ENCODE assay signal across 37 cellular contexts in genomic region chr11:17763244-17763643, GRCh38. TPM values are rescaled to one million over a fixed set of nuclear protein-coding genes. Genes with fewer than 3 reads are reported as not detected.
"Had no signal": no experiment of that assay in that cellular context is flagged by ENCODE, and none has a peak within 500 bp of the region (broad histone marks: within the 10 kb centered on the region; RNA-seq: fewer than 3 reads in every experiment).

No MANE protein-coding gene starts in this region.

- FAIRE-seq: bronchial epithelial cell, TTC549 had no signal

- ATAC-seq: activated CD8-positive, alpha-beta T cell treated with anti-CD3 and anti-CD28 coated beads for 36 hours; activated naive CD8-positive, alpha-beta T cell treated with anti-CD3 and anti-CD28 coated beads, Interleukin-2, amount 50 U/mL, for 24 hours; activated T-cell treated with anti-CD3 and anti-CD28 coated beads, Interleukin-2, amount 50 U/mL, for 72 hours had no signal

- DNase-seq: activated B cell treated with CpG ODN at 0.5 μM for 24 hours; activated CD4-positive, alpha-beta memory T cell treated with anti-CD3 and anti-CD28 coated beads for 36 hours; activated CD4-positive, alpha-beta T cell treated with anti-CD3 and anti-CD28 coated beads for 4 hours; activated CD4-positive, alpha-beta T cell treated with anti-CD3 and anti-CD28 coated beads, Interleukin-2, amount 10 ng/mL, durations not matched to agents 24 days and 14 days; activated CD4-positive, alpha-beta T cell treated with anti-CD3 and anti-CD28 coated beads, Interleukin-2, amount 50 U/mL, for 1 hour; activated CD4-positive, alpha-beta T cell treated with anti-CD3 and anti-CD28 coated beads, Interleukin-2, amount 50 U/mL, for 4 hours; activated CD4-positive, CD25-positive, alpha-beta regulatory T cell treated with anti-CD3 and anti-CD28 coated beads, Interleukin-2, amount 50 U/mL, for 72 hours; activated CD8-positive, alpha-beta memory T cell treated with anti-CD3 and anti-CD28 coated beads, Interleukin-2, amount 50 U/mL, for 4 hours; activated CD8-positive, alpha-beta T cell treated with anti-CD3 and anti-CD28 coated beads for 36 hours; activated effector memory CD4-positive, alpha-beta T cell treated with Interleukin-2 at 50 U/mL for 16 hours; activated gamma-delta T cell; activated naive CD4-positive, alpha-beta T cell treated with anti-CD3 and anti-CD28 coated beads, Interleukin-2, amount 10 ng/mL, durations not matched to agents 7 days and 5 days; activated naive CD4-positive, alpha-beta T cell treated with Interleukin-2 at 50 U/mL for 16 hours; activated naive CD8-positive, alpha-beta T cell treated with anti-CD3 and anti-CD28 coated beads, Interleukin-2, amount 10 ng/mL, durations not matched to agents 7 days and 5 days; activated naive CD8-positive, alpha-beta T cell treated with anti-CD3 and anti-CD28 coated beads, Interleukin-2, amount 50 U/mL, for 24 hours; activated T-cell treated with anti-CD3 and anti-CD28 coated beads for 4 hours; activated T-cell treated with anti-CD3 and anti-CD28 coated beads, Interleukin-2, amount 50 U/mL, for 1 hour; activated T-cell treated with anti-CD3 and anti-CD28 coated beads, Interleukin-2, amount 50 U/mL, for 4 hours; activated T-cell treated with anti-CD3 and anti-CD28 coated beads, Interleukin-2, amount 50 U/mL, for 72 hours; central memory CD4-positive, alpha-beta T cell; T-helper 1 cell; T-helper 2 cell; T-helper 9 cell had no signal

- H3K4me3 ChIP-seq: ascending aorta, cardiac muscle cell had no signal

- H3K27ac Mint-ChIP-seq: activated B cell treated with CpG ODN at 0.5 μM for 24 hours; activated CD4-positive, alpha-beta memory T cell treated with anti-CD3 and anti-CD28 coated beads for 36 hours; activated CD4-positive, alpha-beta T cell treated with anti-CD3 and anti-CD28 coated beads, Interleukin-2, amount 10 ng/mL, durations not matched to agents 24 days and 14 days; activated CD8-positive, alpha-beta T cell treated with anti-CD3 and anti-CD28 coated beads for 36 hours; activated naive CD4-positive, alpha-beta T cell treated with anti-CD3 and anti-CD28 coated beads, Interleukin-2, amount 10 ng/mL, durations not matched to agents 7 days and 5 days; activated naive CD4-positive, alpha-beta T cell treated with anti-CD3 and anti-CD28 coated beads, Interleukin-2, amount 50 U/mL, for 24 hours; activated naive CD8-positive, alpha-beta T cell; activated naive CD8-positive, alpha-beta T cell treated with anti-CD3 and anti-CD28 coated beads, Interleukin-2, amount 10 ng/mL, durations not matched to agents 7 days and 5 days; activated naive CD8-positive, alpha-beta T cell treated with anti-CD3 and anti-CD28 coated beads, Interleukin-2, amount 50 U/mL, for 24 hours; activated T-cell treated with anti-CD3 and anti-CD28 coated beads, Interleukin-2, amount 50 U/mL, for 72 hours; activated T-helper 2 cell treated with anti-CD3 and anti-CD28 coated beads, Interferon-gamma antibody, Interleukin-2, Interleukin-4, amounts not matched to agents 10 μg/mL and 5 μg/mL and 100 μg/mL, durations not matched to agents 14 hours and 24 hours and 36 hours; T-helper 1 cell treated with Interleukin-12 subunit alpha and Interleukin-12 subunit beta and Interleukin-4 antibody, amounts not matched to agents 30 μg/mL and 1 μg/mL, for 36 hours; T-helper 2 cell treated with Interferon-gamma antibody and Interleukin-4, amounts not matched to agents 5 μg/mL and 100 μg/mL, for 36 hours had no signal

- H3K9me3 Mint-ChIP-seq: activated CD4-positive, alpha-beta memory T cell treated with anti-CD3 and anti-CD28 coated beads for 36 hours; activated CD4-positive, alpha-beta T cell treated with anti-CD3 and anti-CD28 coated beads, Interleukin-2, amount 10 ng/mL, durations not matched to agents 24 days and 14 days; activated CD8-positive, alpha-beta T cell treated with anti-CD3 and anti-CD28 coated beads for 36 hours; activated naive CD4-positive, alpha-beta T cell treated with anti-CD3 and anti-CD28 coated beads, Interleukin-2, amount 10 ng/mL, durations not matched to agents 7 days and 5 days; activated naive CD4-positive, alpha-beta T cell treated with anti-CD3 and anti-CD28 coated beads, Interleukin-2, amount 50 U/mL, for 24 hours; activated naive CD8-positive, alpha-beta T cell treated with anti-CD3 and anti-CD28 coated beads, Interleukin-2, amount 10 ng/mL, durations not matched to agents 7 days and 5 days; activated naive CD8-positive, alpha-beta T cell treated with anti-CD3 and anti-CD28 coated beads, Interleukin-2, amount 50 U/mL, for 24 hours; activated T-cell treated with anti-CD3 and anti-CD28 coated beads, Interleukin-2, amount 50 U/mL, for 4 hours; activated T-cell treated with anti-CD3 and anti-CD28 coated beads, Interleukin-2, amount 50 U/mL, for 72 hours; activated T-helper 2 cell treated with anti-CD3 and anti-CD28 coated beads, Interferon-gamma antibody, Interleukin-2, Interleukin-4, amounts not matched to agents 10 μg/mL and 5 μg/mL and 100 μg/mL, durations not matched to agents 14 hours and 24 hours and 36 hours; T-helper 1 cell treated with Interleukin-12 subunit alpha and Interleukin-12 subunit beta and Interleukin-4 antibody, amounts not matched to agents 30 μg/mL and 1 μg/mL, for 36 hours; T-helper 2 cell treated with Interferon-gamma antibody and Interleukin-4, amounts not matched to agents 5 μg/mL and 100 μg/mL, for 36 hours had no signal

- H3K4me1 Mint-ChIP-seq: activated B cell treated with CpG ODN at 0.5 μM for 24 hours; activated CD4-positive, alpha-beta T cell treated with anti-CD3 and anti-CD28 coated beads, Interleukin-2, amount 10 ng/mL, durations not matched to agents 24 days and 14 days; activated naive CD4-positive, alpha-beta T cell treated with anti-CD3 and anti-CD28 coated beads, Interleukin-2, amount 10 ng/mL, durations not matched to agents 7 days and 5 days; activated naive CD4-positive, alpha-beta T cell treated with anti-CD3 and anti-CD28 coated beads, Interleukin-2, amount 50 U/mL, for 24 hours; activated naive CD8-positive, alpha-beta T cell treated with anti-CD3 and anti-CD28 coated beads, Interleukin-2, amount 10 ng/mL, durations not matched to agents 7 days and 5 days; activated naive CD8-positive, alpha-beta T cell treated with anti-CD3 and anti-CD28 coated beads, Interleukin-2, amount 50 U/mL, for 24 hours had no signal

- H3K4me3 Mint-ChIP-seq: activated B cell treated with CpG ODN at 0.5 μM for 24 hours; activated CD4-positive, alpha-beta memory T cell treated with anti-CD3 and anti-CD28 coated beads for 36 hours; activated CD4-positive, alpha-beta T cell treated with anti-CD3 and anti-CD28 coated beads, Interleukin-2, amount 10 ng/mL, durations not matched to agents 24 days and 14 days; activated CD8-positive, alpha-beta T cell treated with anti-CD3 and anti-CD28 coated beads for 36 hours; activated naive CD4-positive, alpha-beta T cell treated with anti-CD3 and anti-CD28 coated beads, Interleukin-2, amount 10 ng/mL, durations not matched to agents 7 days and 5 days; activated naive CD4-positive, alpha-beta T cell treated with anti-CD3 and anti-CD28 coated beads, Interleukin-2, amount 50 U/mL, for 24 hours; activated naive CD8-positive, alpha-beta T cell; activated naive CD8-positive, alpha-beta T cell treated with anti-CD3 and anti-CD28 coated beads, Interleukin-2, amount 10 ng/mL, durations not matched to agents 7 days and 5 days; activated naive CD8-positive, alpha-beta T cell treated with anti-CD3 and anti-CD28 coated beads, Interleukin-2, amount 50 U/mL, for 24 hours; activated T-cell treated with anti-CD3 and anti-CD28 coated beads, Interleukin-2, amount 50 U/mL, for 4 hours; activated T-cell treated with anti-CD3 and anti-CD28 coated beads, Interleukin-2, amount 50 U/mL, for 72 hours; brain; T-helper 1 cell treated with Interleukin-12 subunit alpha and Interleukin-12 subunit beta and Interleukin-4 antibody, amounts not matched to agents 30 μg/mL and 1 μg/mL, for 36 hours; T-helper 2 cell treated with Interferon-gamma antibody and Interleukin-4, amounts not matched to agents 5 μg/mL and 100 μg/mL, for 36 hours had no signal

- H3K36me3 Mint-ChIP-seq: activated CD4-positive, alpha-beta memory T cell treated with anti-CD3 and anti-CD28 coated beads for 36 hours; activated naive CD4-positive, alpha-beta T cell treated with anti-CD3 and anti-CD28 coated beads, Interleukin-2, amount 10 ng/mL, durations not matched to agents 7 days and 5 days; activated naive CD4-positive, alpha-beta T cell treated with anti-CD3 and anti-CD28 coated beads, Interleukin-2, amount 50 U/mL, for 24 hours; activated naive CD8-positive, alpha-beta T cell; activated naive CD8-positive, alpha-beta T cell treated with anti-CD3 and anti-CD28 coated beads, Interleukin-2, amount 10 ng/mL, durations not matched to agents 7 days and 5 days had no signal

- H3K9me3 ChIP-seq: ascending aorta had no signal

- H3K36me3 ChIP-seq: ascending aorta, cardiac muscle cell had no signal

- H3K27me3 Mint-ChIP-seq: activated B cell treated with CpG ODN at 0.5 μM for 24 hours; activated CD4-positive, alpha-beta memory T cell treated with anti-CD3 and anti-CD28 coated beads for 36 hours; activated CD4-positive, alpha-beta T cell treated with anti-CD3 and anti-CD28 coated beads, Interleukin-2, amount 10 ng/mL, durations not matched to agents 24 days and 14 days; activated naive CD4-positive, alpha-beta T cell treated with anti-CD3 and anti-CD28 coated beads, Interleukin-2, amount 50 U/mL, for 24 hours; activated naive CD8-positive, alpha-beta T cell; activated naive CD8-positive, alpha-beta T cell treated with anti-CD3 and anti-CD28 coated beads, Interleukin-2, amount 50 U/mL, for 24 hours had no signal

- H3K27ac ChIP-seq: ascending aorta, cardiac muscle cell, VCaP had no signal

- H3K4me1 ChIP-seq: ascending aorta had no signal

RNA-seq across cellular contexts. Expression of gene KCNC1, which starts 28.7 kb away (rescaled TPM):
- total RNA-seq: activated B cell treated with CpG ODN at 0.5 μM for 24 hours; activated CD4-positive, alpha-beta memory T cell treated with anti-CD3 and anti-CD28 coated beads for 36 hours; activated CD4-positive, alpha-beta T cell treated with anti-CD3 and anti-CD28 coated beads, Interleukin-2, amount 10 ng/mL, durations not matched to agents 24 days and 14 days; activated CD8-positive, alpha-beta memory T cell treated with anti-CD3 and anti-CD28 coated beads for 36 hours; activated CD8-positive, alpha-beta T cell treated with anti-CD3 and anti-CD28 coated beads for 36 hours; activated naive CD8-positive, alpha-beta T cell treated with anti-CD3 and anti-CD28 coated beads, Interleukin-2, amount 10 ng/mL, durations not matched to agents 7 days and 5 days; activated T-cell treated with anti-CD3 and anti-CD28 coated beads, Interleukin-2, amount 50 U/mL, for 4 hours; activated T-cell treated with anti-CD3 and anti-CD28 coated beads, Interleukin-2, amount 50 U/mL, for 72 hours; activated T-helper 2 cell treated with anti-CD3 and anti-CD28 coated beads, Interferon-gamma antibody, Interleukin-2, Interleukin-4, amounts not matched to agents 10 μg/mL and 5 μg/mL and 100 μg/mL, durations not matched to agents 14 hours and 24 hours and 36 hours; ascending aorta; bronchial epithelial cell; cardiac muscle cell had no signal

RNA-seq across cellular contexts. Expression of gene MYOD1, which starts 43.9 kb away (rescaled TPM):
- total RNA-seq: activated B cell treated with CpG ODN at 0.5 μM for 24 hours; activated CD4-positive, alpha-beta memory T cell treated with anti-CD3 and anti-CD28 coated beads for 36 hours; activated CD4-positive, alpha-beta T cell treated with anti-CD3 and anti-CD28 coated beads, Interleukin-2, amount 10 ng/mL, durations not matched to agents 24 days and 14 days; activated CD8-positive, alpha-beta memory T cell treated with anti-CD3 and anti-CD28 coated beads for 36 hours; activated CD8-positive, alpha-beta T cell treated with anti-CD3 and anti-CD28 coated beads for 36 hours; activated naive CD8-positive, alpha-beta T cell treated with anti-CD3 and anti-CD28 coated beads, Interleukin-2, amount 10 ng/mL, durations not matched to agents 7 days and 5 days; activated T-cell treated with anti-CD3 and anti-CD28 coated beads, Interleukin-2, amount 50 U/mL, for 4 hours; activated T-cell treated with anti-CD3 and anti-CD28 coated beads, Interleukin-2, amount 50 U/mL, for 72 hours; activated T-helper 2 cell treated with anti-CD3 and anti-CD28 coated beads, Interferon-gamma antibody, Interleukin-2, Interleukin-4, amounts not matched to agents 10 μg/mL and 5 μg/mL and 100 μg/mL, durations not matched to agents 14 hours and 24 hours and 36 hours; ascending aorta; bronchial epithelial cell; cardiac muscle cell; cerebellum had no signal
- polyA plus RNA-seq: adipose tissue, cardiac muscle cell had no signal
